In the genomic region with DNA sequence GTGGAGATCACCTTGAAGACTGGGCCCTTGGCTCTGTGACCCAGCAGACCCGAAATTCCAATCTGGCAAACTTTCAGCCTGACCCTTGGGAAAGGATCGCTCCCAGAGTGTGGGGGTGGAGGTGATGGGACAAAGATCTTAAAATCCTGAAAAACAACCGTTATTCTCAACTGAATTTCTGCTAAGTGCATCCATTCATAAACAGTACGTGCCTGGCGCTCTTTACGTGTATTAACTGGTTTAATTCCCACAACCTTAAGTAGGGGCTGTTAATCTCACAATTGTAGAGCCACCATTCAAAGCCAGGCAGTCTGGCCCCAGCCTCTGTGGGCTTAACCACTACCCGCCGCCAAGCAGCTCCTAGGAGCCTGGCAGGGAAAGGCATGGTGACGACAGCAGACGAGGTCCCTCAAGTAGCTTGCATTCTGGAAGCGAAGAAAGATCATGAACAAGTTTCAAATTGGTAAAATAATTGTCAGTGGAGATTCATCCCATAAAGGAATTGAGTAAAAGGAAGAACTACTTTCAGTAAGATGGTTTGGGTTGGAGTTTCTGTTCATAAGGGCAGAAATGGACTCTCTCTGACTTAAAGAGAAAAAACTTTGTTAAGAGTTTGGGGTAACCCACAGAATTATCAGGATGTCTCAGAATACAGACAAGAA, we compare ENCODE assay signal across 8 cellular contexts. TPM values are rescaled to one million over a fixed set of nuclear protein-coding genes. Genes with fewer than 3 reads are reported as not detected.
A peak's percentile ranks its signal among the peaks of the same experiment; 100 is the strongest.
DNase-seq lines count a peak whose midpoint lies in the region; ATAC-seq, FAIRE-seq and TF ChIP-seq lines count a peak whose summit lies in the region.

No MANE protein-coding gene starts in this region.

- in situ Hi-C loops in Panc1 (cut with HindIII; ENCODE audit: low pct_unique_long_range_greater_than_20kb, low sequenced_read_pairs) = no loop called here
- in situ Hi-C loops in GM12878 (cut with MboI) = no loop called here

- no peaks in the 10 kb centered on the region for H3K79me2 ChIP-seq in GM12878 (ENCODE audit: control insufficient read depth, insufficient read depth, low read length)

- no peaks in the 10 kb centered on the region for H4K20me1 ChIP-seq in GM12878 (ENCODE audit: control insufficient read depth, insufficient read depth)

- H3K36me3 ChIP-seq in Panc1 (ENCODE audit: control insufficient read depth, insufficient read depth, low read length) (no peaks in the 10 kb centered on the region), GM12878 (ENCODE audit: control insufficient read depth in 2 of 2, insufficient read depth in 2 of 2, low read length in 1 of 2) (no peaks in the 10 kb centered on the region)

- H3K27ac ChIP-seq in Panc1 (ENCODE audit: low read length) (no peak overlapping the region), GM12878 (ENCODE audit: control insufficient read depth, insufficient read depth) (peak overlapping the region; percentile 95)

- POLR2A ChIA-PET in Panc1 (lab: Charles Lee) = no interaction called here
- POLR2A ChIA-PET in GM12878 (lab: Charles Lee) = interaction anchor here (1.0 to 7.4 kb wide), 12 partner anchors 8 to 189 kb away, joined by 3 to 51 read pairs (median 7); partner anchors contain the start of gene RGS16

- intact Hi-C loops in Panc1 (cut with micrococcal nuclease; ENCODE audit: unreplicated experiment) = no loop called here
- intact Hi-C loops in GM12878 (cut with micrococcal nuclease; ENCODE audit: unreplicated experiment) = loop anchor here (1.0 to 5.0 kb wide), 5 partner anchors 11 to 167 kb away; partner anchors contain the start of gene RGS16

- no peak for TF ChIP-seq RAD21 in GM12878 (IDR thresholded peaks at IDR 0.05; ENCODE audit: insufficient read depth, low read depth, low read length)

- TF ChIP-seq CTCF in Panc1 (IDR thresholded peaks at IDR 0.05) = no peak
- no peak for TF ChIP-seq CTCF in GM12878 (IDR thresholded peaks at IDR 0.05 in 2 of 3, conservative IDR thresholded peaks at IDR 0.05 in 1 of 3; ENCODE audit: control insufficient read depth in 2 of 3, extremely low read depth in 1 of 3, insufficient read depth in 1 of 3, low read depth in 3 of 3, low read length in 3 of 3)

- ATAC-seq in GM18873 (IDR thresholded peaks at IDR 0.05; ENCODE audit: low FRiP score, unreplicated experiment) (peak; percentile 21), HG03159 (IDR thresholded peaks at IDR 0.05; ENCODE audit: unreplicated experiment) (peak; percentile 6), Panc1 (peak; percentile 59), GM12878 (peak; percentile 56)

- H3K4me1 ChIP-seq in Panc1 (ENCODE audit: control insufficient read depth, insufficient read depth, low read length) (no peaks in the 10 kb centered on the region; the same call in 1 of the 2 replicates), GM12878 (ENCODE audit: control insufficient read depth, insufficient read depth, low read length) (peaks cover 59% of the 10 kb centered on the region)

- RAD21 ChIA-PET in GM12878 (lab: Charles Lee; ENCODE audit: unreplicated experiment) = interaction anchor here (0.7 to 9.4 kb wide), 16 partner anchors 8 to 174 kb away, joined by 3 to 121 read pairs (median 4); partner anchors contain the start of genes NPL and RGS16

- no peak for FAIRE-seq in GM12878 (lab: Jason Lieb, UNC)

- H3K9me3 ChIP-seq in Panc1 (ENCODE audit: control insufficient read depth, insufficient read depth, low read depth, low read length) (no peaks in the 10 kb centered on the region), GM12878 (replicated peaks; ENCODE audit: control insufficient read depth, insufficient read depth, low read length) (peaks cover under 1% of the 10 kb centered on the region; the same call in 1 of the 3 replicates), iPS-18c (ENCODE audit: control insufficient read depth, insufficient read depth, low read length) (no peaks in the 10 kb centered on the region)

- TF ChIP-seq EP300 in GM12878 (IDR thresholded peaks at IDR 0.05; ENCODE audit: borderline replicate concordance in 1 of 2, control insufficient read depth in 1 of 2, low read depth in 2 of 2, low read length in 2 of 2) = no peak

- CTCF ChIA-PET in Panc1 (lab: Charles Lee) = no interaction called here
- CTCF ChIA-PET in GM12878 (lab: Yijun Ruan, JAX) = interaction anchor here (1.5 to 37.4 kb wide), 8 partner anchors 12 to 173 kb away, joined by 4 to 1888 read pairs (median 9); partner anchors contain the start of genes NPL and RGS16

- WGBS in GM12878 (ENCODE audit: insufficient coverage, insufficient replicate concordance, low lambda C conversion rate, missing lambda C conversion rate) = 3% methylated on average over 11 of the region's 11 CpGs

- DNase-seq in Ammon's horn (ENCODE audit: low spot score) (peak; percentile 80), Panc1 (ENCODE audit: low read depth, low spot score) (no peak), GM12878 (ENCODE audit: low read depth, low spot score) (no peak), ureter (ENCODE audit: low spot score) (no peak)
- DNase-seq in stimulated activated CD4-positive, alpha-beta T cell treated with anti-CD3 and anti-CD28 coated beads, Interleukin-15, amount 100 ng/mL, for 24 hours = peak; percentile 74

- H3K27me3 ChIP-seq in Panc1 (ENCODE audit: control insufficient read depth, insufficient read depth, low read length) (peaks cover 16% of the 10 kb centered on the region), GM12878 (replicated peaks in 1 of 2; ENCODE audit: control insufficient read depth in 2 of 2, insufficient read depth in 2 of 2, low read length in 1 of 2) (no peaks in the 10 kb centered on the region)

- peak overlapping the region; percentile 87 for H3K9ac ChIP-seq in GM12878 (ENCODE audit: control insufficient read depth, insufficient read depth, low read length)

- peak overlapping the region; percentile 87 for H3K4me2 ChIP-seq in GM12878 (ENCODE audit: control insufficient read depth, insufficient read depth)

- BruUV-seq in Panc1 (replicated peaks; lab: Mats Ljungman, UMichigan) (no TSS peak), GM12878 (replicated peaks; lab: Mats Ljungman, UMichigan) (TSS peak; percentile 88)

- TF ChIP-seq POLR2A in GM12878 (IDR thresholded peaks at IDR 0.05; ENCODE audit: low read depth, low read length) = no peak

- SMC1A ChIA-PET in GM12878 (lab: Charles Lee; ENCODE audit: uncharacterized antibody, unreplicated experiment) = interaction anchor here (0.6 to 12.3 kb wide), 12 partner anchors 8 to 190 kb away, joined by 3 to 219 read pairs (median 7); partner anchors contain the start of gene RGS16

- H2AFZ ChIP-seq in GM12878 (ENCODE audit: control insufficient read depth, low read depth, low read length) = peak overlapping the region; percentile 38

- H3K4me3 ChIP-seq in Panc1 (ENCODE audit: low read depth in 2 of 2, low read length in 2 of 2) (peak overlapping the region in 1 of 2 experiments; percentile 43; a peak in 3 of 4 replicates), GM12878 (peak overlapping the region; percentile 63), iPS-18c (ENCODE audit: insufficient read depth, low read depth, low read length) (peak overlapping the region; percentile 41; the same call in 1 of the 2 replicates)

TF ChIP-seq in GM12878, 131 proteins besides CTCF, POLR2A, EP300 and RAD21 (continues in another document):
- no peak for TF ChIP-seq USF1 (IDR thresholded peaks at IDR 0.05; ENCODE audit: borderline replicate concordance, extremely low read length, insufficient read depth, low read depth, low read length)

RNA-seq across cellular contexts. Expression of gene RGS16, which starts 11.4 kb away (rescaled TPM):
- 0.23 TPM for total RNA-seq in Panc1 (2021; ENCODE audit: unreplicated experiment)
- polyA plus RNA-seq in Panc1 (2012; ENCODE audit: insufficient read length) = 0.42 TPM
- total RNA-seq in GM12878 (2013; cell fraction: nucleolus; rRNA removed) = 15.1 and 16.7 TPM in 2 replicates
- 44.0 and 45.1 TPM in 2 replicates for total RNA-seq in GM12878 (2014; rRNA removed)
- 37.0 and 37.6 TPM in 2 replicates for total RNA-seq in GM12878 (2014; rRNA removed; fragmentation: Illumina TruSeq; extraction: Trizol)
- total RNA-seq in GM12878 (2021) = 54.9 and 57.1 TPM in 2 replicates
- polyA plus RNA-seq in GM12878 (2011; ENCODE audit: low read depth) = 17.7 TPM
- 31.5 and 43.9 TPM in 2 replicates for polyA plus RNA-seq in GM12878 (2011; rRNA removed)
- polyA plus RNA-seq in GM12878 (2011; cell fraction: cytosol; rRNA removed) = 37.2 and 37.8 TPM in 2 replicates
- 55.0 and 57.1 TPM in 2 replicates for polyA plus RNA-seq in GM12878 (2011; cell fraction: nucleus; rRNA removed)
- polyA plus RNA-seq in GM12878 (2012) = 21.8 and 28.2 TPM in 2 replicates
- polyA plus RNA-seq in GM12878 (2014; fragmentation: Illumina TruSeq; extraction: Trizol) = 37.4 and 44.1 TPM in 2 replicates
- polyA plus RNA-seq in GM12878 (2014; fragmentation: Nextera tagmentation; extraction: Ambion mirVana) = 10 to 100 TPM; 16.4 to 18.5 TPM
- polyA plus RNA-seq in GM12878 (2014; rRNA removed) = 48.5 and 55.6 TPM in 2 replicates
- 10 to 100 TPM; 50.3 to 58.2 TPM for polyA plus RNA-seq in GM12878 (2016; fragmentation: Nextera tagmentation; extraction: Ambion mirVana)
- polyA minus RNA-seq in GM12878 (2011; rRNA and poly(A)+ RNA removed) = 18.3 and 24.9 TPM in 2 replicates
- polyA minus RNA-seq in GM12878 (2011; cell fraction: cytosol; rRNA and poly(A)+ RNA removed) = 15.9 and 17.0 TPM in 2 replicates
- polyA minus RNA-seq in GM12878 (2011; cell fraction: nucleus; rRNA and poly(A)+ RNA removed) = 18.9 and 23.7 TPM in 2 replicates
- 22.4 TPM for total RNA-seq in ureter

RNA-seq across cellular contexts. Expression of gene RNASEL, which starts 26.5 kb away (rescaled TPM):
- total RNA-seq in Panc1 (2021; ENCODE audit: unreplicated experiment) (1.2 TPM), GM12878 (2014; rRNA removed) (4.3 and 5.4 TPM in 2 replicates), GM12878 (2014; rRNA removed; fragmentation: Illumina TruSeq; extraction: Trizol) (6.4 and 7.0 TPM in 2 replicates), GM12878 (2021) (4.4 TPM in 2 replicates), ureter (15.0 TPM)
- polyA plus RNA-seq in Panc1 (2012; ENCODE audit: insufficient read length) = 0.53 TPM
- total RNA-seq in GM12878 (2013; cell fraction: nucleolus; rRNA removed) = 30.0 and 32.5 TPM in 2 replicates
- polyA plus RNA-seq in GM12878 (2011; ENCODE audit: low read depth) = 2.4 TPM
- polyA plus RNA-seq in GM12878 (2011; rRNA removed) (10.8 and 14.4 TPM in 2 replicates), GM12878 (2014; fragmentation: Illumina TruSeq; extraction: Trizol) (6.0 and 8.3 TPM in 2 replicates), GM12878 (2014; fragmentation: Nextera tagmentation; extraction: Ambion mirVana) (1 to 10 TPM; 3.0 to 3.7 TPM), GM12878 (2014; rRNA removed) (4.0 and 4.7 TPM in 2 replicates), GM12878 (2016; fragmentation: Nextera tagmentation; extraction: Ambion mirVana) (1 to 10 TPM; 5.3 to 6.0 TPM)
- 5.1 and 5.6 TPM in 2 replicates for polyA plus RNA-seq in GM12878 (2011; cell fraction: cytosol; rRNA removed)
- polyA plus RNA-seq in GM12878 (2011; cell fraction: nucleus; rRNA removed) = 14.1 and 17.4 TPM in 2 replicates
- polyA plus RNA-seq in GM12878 (2012) = 2.9 and 5.4 TPM in 2 replicates
- polyA minus RNA-seq in GM12878 (2011; rRNA and poly(A)+ RNA removed) = 10.1 and 11.4 TPM in 2 replicates
- polyA minus RNA-seq in GM12878 (2011; cell fraction: cytosol; rRNA and poly(A)+ RNA removed) = 2.5 and 3.2 TPM in 2 replicates
- polyA minus RNA-seq in GM12878 (2011; cell fraction: nucleus; rRNA and poly(A)+ RNA removed) = 8.0 and 8.3 TPM in 2 replicates

Comparison
In these comparisons a context has a peak if more than half of its experiments do, and no peak if none do; other contexts are left out.
1. DNase-seq: peak in Ammon's horn (single experiment) and stimulated activated CD4-positive, alpha-beta T cell treated with anti-CD3 and anti-CD28 coated beads, Interleukin-15, amount 100 ng/mL, for 24 hours (single experiment); none in Panc1 (single experiment), GM12878 (single experiment) and ureter (single experiment).
2. ATAC-seq: peak in every context shown above with its lines; median percentile 59 in Panc1; 56 in GM12878; 21 in GM18873; 6 in HG03159.
3. RNA of gene RGS16, which starts 11.4 kb away (total RNA-seq): 15.1 to 57.1 TPM in GM12878 and 22.4 TPM in ureter (single experiment); 0.23 TPM in Panc1 (single experiment); every median in the first group is over 10 times any median in the second.